9 cellular contexts compared by ENCODE assay signal in the genomic region with DNA sequence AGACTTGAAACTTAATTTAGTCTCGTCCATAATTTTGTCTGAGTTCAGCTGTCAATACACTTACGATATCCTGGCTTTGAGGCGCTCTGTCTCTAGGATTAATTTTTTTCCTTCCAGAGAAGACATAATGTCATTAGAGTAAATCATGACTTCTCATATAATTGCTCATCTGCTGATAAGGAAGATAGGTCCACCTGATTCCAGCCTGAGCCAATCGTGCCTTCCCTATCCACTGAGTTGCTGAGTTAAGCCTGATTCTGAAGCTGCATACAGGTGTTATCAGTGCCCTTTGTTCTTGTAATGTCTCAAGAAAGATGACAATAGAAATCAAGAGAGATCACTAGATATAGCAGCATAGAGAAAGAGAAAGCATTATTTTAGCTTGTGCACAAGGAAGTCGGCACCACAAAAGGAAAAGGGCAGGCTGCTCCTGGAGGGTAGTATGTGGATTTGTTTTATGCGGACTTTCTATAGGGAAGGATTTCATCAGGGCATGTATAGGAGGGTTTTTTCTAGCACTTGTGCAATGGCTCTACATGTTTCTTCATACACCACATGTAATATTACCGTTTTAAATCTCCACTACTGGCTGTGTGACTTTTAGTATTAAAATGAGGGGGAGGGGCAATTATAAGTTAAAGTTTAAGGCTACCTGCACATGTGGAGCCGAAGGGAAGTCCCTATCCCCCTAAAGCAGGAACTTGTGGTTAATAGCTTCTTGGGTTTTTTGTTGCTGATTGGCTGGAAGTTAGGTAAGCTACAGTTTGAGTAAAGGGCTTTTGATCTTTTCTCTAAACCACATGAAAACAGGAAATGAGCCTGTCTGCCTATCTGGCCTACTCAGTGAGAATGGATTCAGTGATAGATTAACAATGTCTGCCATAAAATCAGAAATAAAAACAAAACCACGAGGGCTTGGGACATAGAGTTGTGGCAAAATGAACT.
DNase-seq lines count a peak whose midpoint lies in the region; ATAC-seq and TF ChIP-seq lines count a peak whose summit lies in the region.
"Had no signal": no experiment of that assay in that cellular context is flagged by ENCODE, and none has a peak within 500 bp of the region (broad histone marks: within the 10 kb centered on the region; RNA-seq: fewer than 3 reads in every experiment).

No MANE protein-coding gene starts in this region.

- H3K4me1 Mint-ChIP-seq in activated naive CD8-positive, alpha-beta T cell (ENCODE audit: low read depth) = peaks cover 34% of the 10 kb centered on the region

- H3K27ac ChIP-seq in tibial artery = no peak overlapping the region

- peak overlapping the region; percentile 96 for H3K27ac Mint-ChIP-seq in activated naive CD8-positive, alpha-beta T cell

- no peaks in the 10 kb centered on the region for H3K9me3 ChIP-seq in tibial artery

- TF ChIP-seq CTCF in tibial artery (IDR thresholded peaks at IDR 0.05) = no peak

- TF ChIP-seq POLR2A in erythroblast (IDR thresholded peaks at IDR 0.05; ENCODE audit: low read length) = no peak

- no peaks in the 10 kb centered on the region for H3K36me3 ChIP-seq in tibial artery

- DNase-seq in NOMO-1 treated with dmso at 0.1 percent for 144 hours (lab: John Stamatoyannopoulos, UW; ENCODE audit: unreplicated experiment) = peak; percentile 86
- DNase-seq in stimulated activated CD4-positive, alpha-beta T cell treated with anti-CD3 and anti-CD28 coated beads, Interleukin-2, amount 100 ng/mL, for 4 hours (ENCODE audit: low read depth) = peak; percentile 18
- DNase-seq in D341Med (ENCODE audit: low spot score) = no peak
- no peak for DNase-seq in erythroblast (lab: John Stamatoyannopoulos, UW)
- no peak for DNase-seq in tibial artery

- no peaks in the 10 kb centered on the region for H3K27me3 Mint-ChIP-seq in activated naive CD8-positive, alpha-beta T cell

- no peaks in the 10 kb centered on the region for H3K27me3 ChIP-seq in tibial artery

- ATAC-seq in GM18870 (IDR thresholded peaks at IDR 0.05; ENCODE audit: unreplicated experiment) (peak; percentile 100), HG02798 (IDR thresholded peaks at IDR 0.05; ENCODE audit: poor library complexity, unreplicated experiment) (peak; percentile 97)

- peaks cover 22% of the 10 kb centered on the region for H3K9me3 Mint-ChIP-seq in activated naive CD8-positive, alpha-beta T cell (ENCODE audit: low read depth)

- H3K36me3 Mint-ChIP-seq in activated naive CD8-positive, alpha-beta T cell = peaks cover 25% of the 10 kb centered on the region

- no peaks in the 10 kb centered on the region for H3K4me1 ChIP-seq in tibial artery

- H3K4me3 ChIP-seq in tibial artery = no peak overlapping the region
- H3K4me3 ChIP-seq: lung had no signal

- intact Hi-C loops in tibial artery (cut with DNase I; ENCODE audit: low total_unique reads) = no loop called here

- H3K4me3 Mint-ChIP-seq in activated naive CD8-positive, alpha-beta T cell = peak overlapping the region; percentile 70

Comparison
In these comparisons a context has a peak if more than half of its experiments do, and no peak if none do; other contexts are left out.
1. DNase-seq: peak in NOMO-1 treated with dmso at 0.1 percent for 144 hours (single experiment) and stimulated activated CD4-positive, alpha-beta T cell treated with anti-CD3 and anti-CD28 coated beads, Interleukin-2, amount 100 ng/mL, for 4 hours (single experiment); none in D341Med (single experiment), erythroblast (0 of 2) and tibial artery (0 of 2).